In the genomic region with DNA sequence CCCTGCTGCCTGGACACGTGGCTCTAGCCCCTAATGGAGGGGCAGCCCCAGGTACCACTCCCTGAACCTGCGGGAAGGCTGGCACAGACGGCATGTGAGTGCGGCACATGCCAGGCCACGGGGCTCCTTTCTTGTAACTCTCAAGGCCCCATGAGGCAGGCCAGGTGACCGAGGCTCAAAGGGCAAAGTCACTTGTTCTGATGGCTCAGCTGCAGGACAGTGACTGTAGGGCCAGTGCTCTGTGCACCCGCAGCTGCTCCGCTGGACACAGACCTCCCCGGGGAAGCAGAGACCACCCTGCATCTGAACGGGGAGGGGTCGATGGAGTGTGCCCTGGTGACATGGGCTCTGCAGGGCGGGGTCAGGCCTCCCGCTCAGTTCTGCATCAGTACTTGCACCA, we compare ENCODE assay signal across 20 cellular contexts. TPM values are rescaled to one million over a fixed set of nuclear protein-coding genes. Genes with fewer than 3 reads are reported as not detected.
DNase-seq lines count a peak whose midpoint lies in the region; ATAC-seq and TF ChIP-seq lines count a peak whose summit lies in the region.
"Had no signal": no experiment of that assay in that cellular context is flagged by ENCODE, and none has a peak within 500 bp of the region (broad histone marks: within the 10 kb centered on the region; RNA-seq: fewer than 3 reads in every experiment).

No MANE protein-coding gene starts in this region.

- H3K4me3 ChIP-seq in aorta (ENCODE audit: low read length in 2 of 2), result no peak overlapping the region

- H3K4me1 Mint-ChIP-seq in neural crest cell, result peaks cover 32% of the 10 kb centered on the region

- H3K4me3 Mint-ChIP-seq in neural crest cell, result no peak overlapping the region
- H3K4me3 Mint-ChIP-seq: CD4-positive, alpha-beta T cell had no signal

- intact Hi-C loops in aorta (cut with DNase I), result no loop called here

- H3K36me3 ChIP-seq in aorta (ENCODE audit: control insufficient read depth in 1 of 2, insufficient read depth in 2 of 2, low read length in 1 of 2), result no peaks in the 10 kb centered on the region
- H3K36me3 ChIP-seq: BE2C had no signal

- no peaks in the 10 kb centered on the region for H3K27me3 ChIP-seq in aorta (ENCODE audit: control insufficient read depth in 1 of 2, insufficient read depth in 2 of 2, low read length in 1 of 2)
- H3K27me3 ChIP-seq: BE2C had no signal

- WGBS in aorta, 2 donors, result 92 to 93% methylated on average over 13 of the region's 13 CpGs

- peaks cover 3% of the 10 kb centered on the region for H3K9me3 Mint-ChIP-seq in neural crest cell
- H3K9me3 Mint-ChIP-seq: CD4-positive, alpha-beta T cell had no signal

- DNase-seq in activated CD8-positive, alpha-beta memory T cell treated with anti-CD3 and anti-CD28 coated beads, Interleukin-2, amount 50 U/mL, for 48 hours, result peak; percentile 35
- no peak for DNase-seq in activated CD8-positive, alpha-beta memory T cell treated with anti-CD3 and anti-CD28 coated beads, Interleukin-2, amount 50 U/mL, for 4 hours
- DNase-seq in left kidney (ENCODE audit: low read depth, low spot score) (peak; percentile 27), neural crest cell (ENCODE audit: low read depth, low spot score) (no peak), aorta (no peak), NCI-H2227 treated with DMSO at 0.1 percent for 48 hours (lab: John Stamatoyannopoulos, UW) (no peak)
- DNase-seq: BE2C; CD4-positive, alpha-beta T cell; Karpas-422; NCI-H1092; NCI-H1417 treated with DMSO at 0.1 percent for 48 hours; NCI-H1694 treated with DMSO at 0.1 percent for 48 hours; NCI-H2081; NCI-H226; NCI-H510A; NCI-H69; SHP77 treated with DMSO at 0.1 percent for 48 hours had no signal

- H3K36me3 Mint-ChIP-seq in neural crest cell (ENCODE audit: low read depth), result no peaks in the 10 kb centered on the region

- no peak overlapping the region for H3K27ac ChIP-seq in aorta (ENCODE audit: low read depth in 1 of 2, low read length in 2 of 2)
- H3K27ac ChIP-seq: 22Rv1 had no signal

- H3K27me3 Mint-ChIP-seq in neural crest cell (ENCODE audit: low read depth), result no peaks in the 10 kb centered on the region

- no peaks in the 10 kb centered on the region for H3K9me3 ChIP-seq in aorta (ENCODE audit: control insufficient read depth, low read length)
- H3K9me3 ChIP-seq: BE2C had no signal

- TF ChIP-seq CTCF in neural crest cell (conservative IDR thresholded peaks at IDR 0.05), result no peak

- H3K27ac Mint-ChIP-seq in neural crest cell (ENCODE audit: unreplicated experiment), result peak overlapping the region; percentile 27
- H3K27ac Mint-ChIP-seq: CD4-positive, alpha-beta T cell had no signal

- H3K4me1 ChIP-seq in aorta (ENCODE audit: control insufficient read depth in 1 of 2, insufficient read depth in 2 of 2, low read length in 2 of 2), result no peaks in the 10 kb centered on the region
- H3K4me1 ChIP-seq: BE2C had no signal

- ATAC-seq in aorta (ENCODE audit: low FRiP score) (peak; percentile 38), HG03354 (IDR thresholded peaks at IDR 0.05; ENCODE audit: poor library complexity, severe bottlenecking, unreplicated experiment) (no peak), HG02870 (IDR thresholded peaks at IDR 0.05; ENCODE audit: unreplicated experiment) (no peak)

RNA-seq across cellular contexts. Expression of a gene that starts 55.3 kb away (rescaled TPM):
- total RNA-seq in neural crest cell, result 1.8 and 2.3 TPM in 2 replicates
- 10 to 100 TPM; 41.3 to 46.0 TPM for total RNA-seq in aorta
- polyA plus RNA-seq in aorta, result 1 to 10 TPM; 4.9 to 5.6 TPM

Comparison
In these comparisons a context has a peak if more than half of its experiments do, and no peak if none do; other contexts are left out.
1. DNase-seq: peak in activated CD8-positive, alpha-beta memory T cell treated with anti-CD3 and anti-CD28 coated beads, Interleukin-2, amount 50 U/mL, for 48 hours (single experiment) and left kidney (single experiment); none in activated CD8-positive, alpha-beta memory T cell treated with anti-CD3 and anti-CD28 coated beads, Interleukin-2, amount 50 U/mL, for 4 hours (single experiment), neural crest cell (single experiment), aorta (0 of 2) and NCI-H2227 treated with DMSO at 0.1 percent for 48 hours (single experiment).
2. RNA of a gene that starts 55.3 kb away (total RNA-seq): 41.3 to 46.0 TPM in aorta; 1.8 to 2.3 TPM in neural crest cell; every median in the first group is over 10 times any median in the second.